In genomic region chr10:59388577-59388976, GRCh38 we compare ENCODE assay signal across 19 cellular contexts. TPM values are rescaled to one million over a fixed set of nuclear protein-coding genes. Genes with fewer than 3 reads are reported as not detected.
DNase-seq lines count a peak whose midpoint lies in the region; ATAC-seq, FAIRE-seq and TF ChIP-seq lines count a peak whose summit lies in the region.
"Had no signal": no experiment of that assay in that cellular context is flagged by ENCODE, and none has a peak within 500 bp of the region (broad histone marks: within the 10 kb centered on the region; RNA-seq: fewer than 3 reads in every experiment).

No MANE protein-coding gene starts in this region.

- ATAC-seq in HepG2 (peak; percentile 48; the same call in 2 of the 3 replicates), right lobe of liver (no peak), aorta (ENCODE audit: low FRiP score) (no peak), GM21367 (IDR thresholded peaks at IDR 0.05; ENCODE audit: unreplicated experiment) (no peak), HG02852 (IDR thresholded peaks at IDR 0.05; ENCODE audit: unreplicated experiment) (no peak)
- ATAC-seq: left lung, mucosa of descending colon, Panc1 had no signal

- H3K4me2 ChIP-seq in HepG2 (ENCODE audit: low read depth, low read length) = no peak overlapping the region

- no peaks in the 10 kb centered on the region for H4K20me1 ChIP-seq in HepG2 (ENCODE audit: insufficient read depth, low read length)

- CTCF ChIA-PET in HepG2 (lab: Yijun Ruan, JAX; ENCODE audit: low intra/inter-chr PET ratio, low total read pairs) = no interaction called here

- no TSS peak for BruUV-seq in HepG2 (replicated peaks; lab: Mats Ljungman, UMichigan)

- TF ChIP-seq POLR2A in HepG2 (IDR thresholded peaks at IDR 0.05; ENCODE audit: insufficient read depth in 1 of 2, low read depth in 2 of 2, low read length in 2 of 2) = no peak
- no peak for TF ChIP-seq POLR2A in right lobe of liver (IDR thresholded peaks at IDR 0.05)

- intact Hi-C loops in HepG2 (cut with micrococcal nuclease; ENCODE audit: unreplicated experiment) (no loop called here), right lobe of liver (cut with DNase I) (no loop called here), aorta (cut with DNase I) (no loop called here)

- TF ChIP-seq EP300 in HepG2 (IDR thresholded peaks at IDR 0.05; ENCODE audit: low read depth in 2 of 2, low read length in 2 of 2) (no peak), HepG2 (CRISPR knock-in tag; IDR thresholded peaks at IDR 0.05; ENCODE audit: borderline replicate concordance) (no peak)

- no peaks in the 10 kb centered on the region for H3K36me3 ChIP-seq in HepG2 (replicated peaks in 1 of 2; ENCODE audit: control insufficient read depth in 1 of 2, insufficient read depth in 2 of 2, low read length in 2 of 2)
- H3K36me3 ChIP-seq in right lobe of liver = no peaks in the 10 kb centered on the region
- no peaks in the 10 kb centered on the region for H3K36me3 ChIP-seq in WERI-Rb-1
- H3K36me3 ChIP-seq in mesodermal cell (ENCODE audit: control insufficient read depth, insufficient read depth, low read length) = no peaks in the 10 kb centered on the region
- no peaks in the 10 kb centered on the region for H3K36me3 ChIP-seq in aorta (ENCODE audit: control insufficient read depth in 1 of 2, insufficient read depth in 2 of 2, low read length in 1 of 2)
- H3K36me3 ChIP-seq: esophagus muscularis mucosa, left lung had no signal

- H2AFZ ChIP-seq in HepG2 (ENCODE audit: low read length) = no peak overlapping the region

- H3K9ac ChIP-seq in HepG2 (ENCODE audit: insufficient read depth, low read depth, low read length) = no peak overlapping the region

- no peak for TF ChIP-seq RAD21 in HepG2 (CRISPR knock-in tag; IDR thresholded peaks at IDR 0.05)

- H3K4me3 ChIP-seq in HepG2 (replicated peaks in 1 of 3; ENCODE audit: insufficient read depth in 1 of 3, low read depth in 2 of 3, low read length in 3 of 3) = no peak overlapping the region
- H3K4me3 ChIP-seq in right lobe of liver = no peak overlapping the region
- H3K4me3 ChIP-seq in WERI-Rb-1 (ENCODE audit: low read depth, low read length) = no peak overlapping the region
- no peak overlapping the region for H3K4me3 ChIP-seq in mesodermal cell (ENCODE audit: extremely low read depth, insufficient read depth, low read length, poor library complexity, severe bottlenecking)
- no peak overlapping the region for H3K4me3 ChIP-seq in aorta (ENCODE audit: low read length in 2 of 2)
- H3K4me3 ChIP-seq: dorsolateral prefrontal cortex, esophagus muscularis mucosa, left lung, mucosa of descending colon, testis had no signal

- FAIRE-seq in HepG2 (lab: Jason Lieb, UNC) = no peak
- FAIRE-seq: HTR-8/SVneo had no signal

- no peak for TF ChIP-seq CTCF in HepG2 (CRISPR knock-in tag; IDR thresholded peaks at IDR 0.05)
- no peak for TF ChIP-seq CTCF in right lobe of liver (IDR thresholded peaks at IDR 0.05)
- TF ChIP-seq CTCF in WERI-Rb-1 (IDR thresholded peaks at IDR 0.05; ENCODE audit: low read depth, low read length) = 0 out of 2 replicates have a peak, but pooled peaks have one; percentile 1

- H3K9me3 ChIP-seq in HepG2 (ENCODE audit: low read length) (no peaks in the 10 kb centered on the region), right lobe of liver (no peaks in the 10 kb centered on the region), WERI-Rb-1 (ENCODE audit: severe bottlenecking) (no peaks in the 10 kb centered on the region), mesodermal cell (ENCODE audit: control insufficient read depth, low read length) (no peaks in the 10 kb centered on the region), aorta (ENCODE audit: control insufficient read depth, low read length) (no peaks in the 10 kb centered on the region)
- H3K9me3 ChIP-seq: esophagus muscularis mucosa, left lung, mucosa of descending colon, testis had no signal

- DNase-seq in HepG2 (ENCODE audit: low spot score) (no peak), right lobe of liver (no peak), WERI-Rb-1 (no peak), aorta (no peak), NCI-H524 treated with DMSO at 0.1 percent for 48 hours (lab: John Stamatoyannopoulos, UW) (no peak)
- DNase-seq: activated CD4-positive, alpha-beta T cell treated with anti-CD3 and anti-CD28 coated beads, Interleukin-2, amount 10 ng/mL, durations not matched to agents 7 days and 5 days; activated CD8-positive, alpha-beta memory T cell treated with anti-CD3 and anti-CD28 coated beads, Interleukin-2, amount 50 U/mL, for 4 hours; activated effector memory CD4-positive, alpha-beta T cell treated with anti-CD3 and anti-CD28 coated beads, Interleukin-2, amount 50 U/mL, for 16 hours; dorsolateral prefrontal cortex; left lung; mucosa of descending colon; NCI-H526 treated with DMSO at 0.1 percent for 48 hours; testis had no signal

- in situ Hi-C loops in HepG2 (cut with HindIII; ENCODE audit: extremely low pct_ligation_motif_present, low pct_unique_long_range_greater_than_20kb) = no loop called here

- WGBS in HepG2 (ENCODE audit: low lambda C conversion rate) = 6% methylated on average over 2 of the region's 2 CpGs
- WGBS in right lobe of liver (ENCODE audit: insufficient coverage, low coverage, low lambda C conversion rate, missing lambda C conversion rate) = 76% methylated on average over 2 of the region's 2 CpGs
- 92 to 95% methylated on average over 1 to 2 of the region's 2 CpGs for WGBS in mesodermal cell (ENCODE audit: insufficient coverage in 2 of 2), 2 experiments
- 93 to 95% methylated on average over 2 of the region's 2 CpGs for WGBS in aorta, 2 donors

- H3K4me1 ChIP-seq in HepG2 (ENCODE audit: insufficient read depth, low read length) (no peaks in the 10 kb centered on the region), right lobe of liver (peaks cover 0 to 5% (median under 1%) of the 10 kb centered on the region in 4 donors), mesodermal cell (ENCODE audit: control insufficient read depth, insufficient read depth, low read length, poor library complexity, severe bottlenecking) (peaks cover 8% of the 10 kb centered on the region), aorta (ENCODE audit: control insufficient read depth in 1 of 2, insufficient read depth in 2 of 2, low read length in 2 of 2) (peaks cover 3 to 5% of the 10 kb centered on the region in 2 donors)
- H3K4me1 ChIP-seq: left lung, testis had no signal

- peaks cover 0 to 4% of the 10 kb centered on the region in 2 experiments; a peak in 1 of 5 replicates for H3K27me3 ChIP-seq in HepG2 (ENCODE audit: control insufficient read depth in 1 of 2, insufficient read depth in 2 of 2, low read length in 2 of 2)
- H3K27me3 ChIP-seq in right lobe of liver = no peaks in the 10 kb centered on the region
- no peaks in the 10 kb centered on the region for H3K27me3 ChIP-seq in WERI-Rb-1 (ENCODE audit: insufficient read depth, low read depth, severe bottlenecking)
- H3K27me3 ChIP-seq in aorta (ENCODE audit: control insufficient read depth in 1 of 2, insufficient read depth in 2 of 2, low read length in 1 of 2) = no peaks in the 10 kb centered on the region
- H3K27me3 ChIP-seq: dorsolateral prefrontal cortex, esophagus muscularis mucosa, left lung, testis had no signal

- H3K27ac ChIP-seq in HepG2 (ENCODE audit: extremely low read length, insufficient read depth, low read length) (no peak overlapping the region), right lobe of liver (no peak overlapping the region), WERI-Rb-1 (no peak overlapping the region), mesodermal cell (ENCODE audit: low read depth, low read length, severe bottlenecking) (peak overlapping the region; percentile 85), aorta (ENCODE audit: low read depth in 1 of 2, low read length in 2 of 2) (peak overlapping the region; percentile 90 to 95)
- H3K27ac ChIP-seq: testis had no signal

- no peaks in the 10 kb centered on the region for H3K79me2 ChIP-seq in HepG2 (ENCODE audit: insufficient read depth, low read length)

- POLR2A ChIA-PET in HepG2 (lab: Yijun Ruan, JAX) = no interaction called here

TF ChIP-seq in HepG2, 621 proteins besides CTCF, POLR2A, EP300 and RAD21 (continues in another document):
- no peak for TF ChIP-seq ETS1 (CRISPR knock-in tag; IDR thresholded peaks at IDR 0.05)

RNA-seq across cellular contexts. Expression of gene FAM13C, which starts 26.2 kb away (rescaled TPM):
- total RNA-seq in HepG2 (2016; rRNA removed; fragmentation: Illumina TruSeq; extraction: Trizol) (0.07 TPM in 1 of 2 replicates, not detected in the other), right lobe of liver (1 to 10 TPM in 4 of 6 experiments, under 1 TPM in 2; 0.49 to 7.4 (median 1.5) TPM), aorta (10 to 100 TPM in 1 of 2 donors, 1 to 10 TPM in 1; 8.1 to 49.7 TPM)
- total RNA-seq in HepG2 (2016; cell fraction: cytosol; rRNA removed; fragmentation: Illumina TruSeq; extraction: Trizol; ENCODE audit: low read depth) = not detected in 2 replicates
- 0.13 TPM in 1 of 2 replicates, not detected in the other for total RNA-seq in HepG2 (2016; cell fraction: insoluble cytoplasmic fraction; rRNA removed; fragmentation: Illumina TruSeq; extraction: Trizol)
- total RNA-seq in HepG2 (2016; cell fraction: membrane; rRNA removed; fragmentation: Illumina TruSeq; extraction: Trizol) = not detected in 2 replicates
- 0.62 TPM in 1 of 2 replicates, not detected in the other for total RNA-seq in HepG2 (2016; cell fraction: nucleus; rRNA removed; fragmentation: Illumina TruSeq; extraction: Trizol)
- polyA plus RNA-seq in HepG2 (2011; rRNA removed) (0.04 and 0.26 TPM in 2 replicates), aorta (10 to 100 TPM in 1 of 2 donors, 1 to 10 TPM in 1; 7.4 to 16.3 TPM)
- polyA plus RNA-seq in HepG2 (2011; cell fraction: cytosol; rRNA removed) = 0.01 and 0.04 TPM in 2 replicates
- polyA plus RNA-seq in HepG2 (2011; cell fraction: nucleus; rRNA removed) = not detected in 2 replicates
- polyA plus RNA-seq in HepG2 (2012) = 1.6 and 1.7 TPM in 2 replicates
- polyA plus RNA-seq in HepG2 (2016; cell fraction: cytosol; fragmentation: Illumina TruSeq; extraction: Trizol; ENCODE audit: low read depth) = not detected in 2 replicates
- not detected in 2 replicates for polyA plus RNA-seq in HepG2 (2016; cell fraction: insoluble cytoplasmic fraction; fragmentation: Illumina TruSeq; extraction: Trizol; ENCODE audit: low read depth)
- polyA plus RNA-seq in HepG2 (2016; cell fraction: membrane; fragmentation: Illumina TruSeq; extraction: Trizol; ENCODE audit: low read depth) = not detected in 2 replicates
- not detected in 2 replicates for polyA plus RNA-seq in HepG2 (2016; cell fraction: nucleus; fragmentation: Illumina TruSeq; extraction: Trizol; ENCODE audit: insufficient read depth, low read depth)
- polyA minus RNA-seq in HepG2 (2011; rRNA and poly(A)+ RNA removed; ENCODE audit: low replicate concordance) = 0.04 TPM in 1 of 2 replicates, not detected in the other
- polyA minus RNA-seq in HepG2 (2011; cell fraction: cytosol; rRNA and poly(A)+ RNA removed) = 0.18 TPM in 1 of 2 replicates, not detected in the other
- 0.99 and 1.3 TPM in 2 replicates for polyA minus RNA-seq in HepG2 (2011; cell fraction: nucleus; rRNA and poly(A)+ RNA removed)
- polyA plus RNA-seq in mesodermal cell (2013, experiment 1 of 2) = 1.8 TPM
- 2.6 TPM for polyA plus RNA-seq in mesodermal cell (2013, experiment 2 of 2)
- total RNA-seq: activated CD4-positive, alpha-beta T cell treated with anti-CD3 and anti-CD28 coated beads, Interleukin-2, amount 10 ng/mL, durations not matched to agents 7 days and 5 days had no signal

Comparison
In these comparisons a context has a peak if more than half of its experiments do, and no peak if none do; other contexts are left out.
1. H3K27ac ChIP-seq: peak in mesodermal cell (single experiment) and aorta (2 of 2); none in HepG2 (single experiment), right lobe of liver (0 of 3) and WERI-Rb-1 (single experiment).